Comparison of ENCODE assay signal across 8 cellular contexts in genomic region chr6:148559848-148560433, GRCh38.
DNase-seq lines count a peak whose midpoint lies in the region; ATAC-seq, FAIRE-seq and TF ChIP-seq lines count a peak whose summit lies in the region.

No MANE protein-coding gene starts in this region.

- ATAC-seq in HG03565 (IDR thresholded peaks at IDR 0.05; ENCODE audit: unreplicated experiment), result peak; percentile 80
- peak; percentile 70 for ATAC-seq in stimulated activated naive CD8-positive, alpha-beta T cell treated with anti-CD3 and anti-CD28 coated beads, Interleukin-15, Interleukin-2, amounts not matched to agents 100 U/mL and 50 U/mL, for 24 hours

- no peak overlapping the region for H3K27ac Mint-ChIP-seq in activated T-helper 1 cell treated with anti-CD3 and anti-CD28 coated beads, Interleukin-12 subunit alpha, Interleukin-12 subunit beta, Interleukin-2, Interleukin-4 antibody, amounts not matched to agents 30 ng/mL and 10 ng/mL and 1 ng/mL, durations not matched to agents 14 hours and 24 hours and 36 hours
- H3K27ac Mint-ChIP-seq in nephron, result no peak overlapping the region

- peaks cover 14% of the 10 kb centered on the region for H3K27me3 Mint-ChIP-seq in activated T-helper 1 cell treated with anti-CD3 and anti-CD28 coated beads, Interleukin-12 subunit alpha, Interleukin-12 subunit beta, Interleukin-2, Interleukin-4 antibody, amounts not matched to agents 30 ng/mL and 10 ng/mL and 1 ng/mL, durations not matched to agents 14 hours and 24 hours and 36 hours (ENCODE audit: insufficient read depth)
- H3K27me3 Mint-ChIP-seq in nephron (ENCODE audit: low read depth), result peaks cover 32% of the 10 kb centered on the region

- H3K4me3 ChIP-seq in BJ (ENCODE audit: low read depth, low read length), result peak overlapping the region; percentile 48
- peak overlapping the region; percentile 43 for H3K4me3 ChIP-seq in fibroblast of mammary gland (ENCODE audit: control insufficient read depth, low read depth, low read length)

- peak; percentile 80 for FAIRE-seq in GM19239 (lab: Jason Lieb, UNC)

- CTCF ChIA-PET in BJ (lab: Yijun Ruan, JAX), result interaction anchor here (0.6 to 6.1 kb wide), 20 partner anchors 9 to 471 kb away, joined by 3 to 38 read pairs (median 4); no protein-coding TSS in a partner anchor

- peaks cover 7% of the 10 kb centered on the region for H3K4me1 Mint-ChIP-seq in activated T-helper 1 cell treated with anti-CD3 and anti-CD28 coated beads, Interleukin-12 subunit alpha, Interleukin-12 subunit beta, Interleukin-2, Interleukin-4 antibody, amounts not matched to agents 30 ng/mL and 10 ng/mL and 1 ng/mL, durations not matched to agents 14 hours and 24 hours and 36 hours (ENCODE audit: low read depth)
- H3K4me1 Mint-ChIP-seq in nephron, result peaks cover 5% of the 10 kb centered on the region

- H3K36me3 ChIP-seq in BJ (ENCODE audit: control insufficient read depth, insufficient read depth, low read length), result no peaks in the 10 kb centered on the region

- no peaks in the 10 kb centered on the region for H3K9me3 Mint-ChIP-seq in activated T-helper 1 cell treated with anti-CD3 and anti-CD28 coated beads, Interleukin-12 subunit alpha, Interleukin-12 subunit beta, Interleukin-2, Interleukin-4 antibody, amounts not matched to agents 30 ng/mL and 10 ng/mL and 1 ng/mL, durations not matched to agents 14 hours and 24 hours and 36 hours
- H3K9me3 Mint-ChIP-seq in nephron, result peaks cover 9% of the 10 kb centered on the region

- H3K4me3 Mint-ChIP-seq in activated T-helper 1 cell treated with anti-CD3 and anti-CD28 coated beads, Interleukin-12 subunit alpha, Interleukin-12 subunit beta, Interleukin-2, Interleukin-4 antibody, amounts not matched to agents 30 ng/mL and 10 ng/mL and 1 ng/mL, durations not matched to agents 14 hours and 24 hours and 36 hours, result no peak overlapping the region
- peak overlapping the region; percentile 57 to 73 (median 70) for H3K4me3 Mint-ChIP-seq in nephron

- peak; percentile 90 for TF ChIP-seq CTCF in BJ (IDR thresholded peaks at IDR 0.05; ENCODE audit: insufficient read depth, low read depth, low read length)
- TF ChIP-seq CTCF in fibroblast of mammary gland (conservative IDR thresholded peaks at IDR 0.05; ENCODE audit: control insufficient read depth, insufficient read depth, low read depth, low read length), result peak; percentile 65
- TF ChIP-seq CTCF in nephron (IDR thresholded peaks at IDR 0.05; ENCODE audit: unreplicated experiment in 3 of 3), result peak; percentile 97 to 99 (median 98)

- intact Hi-C loops in activated T-helper 1 cell treated with anti-CD3 and anti-CD28 coated beads, Interleukin-12 subunit alpha, Interleukin-12 subunit beta, Interleukin-2, Interleukin-4 antibody, amounts not matched to agents 30 ng/mL and 10 ng/mL and 1 ng/mL, durations not matched to agents 14 hours and 24 hours and 36 hours (cut with micrococcal nuclease), result loop anchor here (1.0 to 10.0 kb wide), 3 partner anchors 187 to 465 kb away; partner anchors contain the start of gene UST

- H3K36me3 Mint-ChIP-seq in activated T-helper 1 cell treated with anti-CD3 and anti-CD28 coated beads, Interleukin-12 subunit alpha, Interleukin-12 subunit beta, Interleukin-2, Interleukin-4 antibody, amounts not matched to agents 30 ng/mL and 10 ng/mL and 1 ng/mL, durations not matched to agents 14 hours and 24 hours and 36 hours (ENCODE audit: low read depth), result no peaks in the 10 kb centered on the region
- H3K36me3 Mint-ChIP-seq in nephron (ENCODE audit: low read depth), result peaks cover 8% of the 10 kb centered on the region

- H3K27me3 ChIP-seq in BJ (ENCODE audit: control insufficient read depth, insufficient read depth, low read length), result no peaks in the 10 kb centered on the region

- POLR2A ChIA-PET in BJ (lab: Charles Lee), result interaction anchor here (0.7 kb wide), 1 partner anchor 16 kb away, joined by 3 read pairs; no protein-coding TSS in a partner anchor

- DNase-seq in BJ (ENCODE audit: low read depth), result no peak
- DNase-seq in GM19239 (ENCODE audit: insufficient read length, low spot score), result peak; percentile 60
- peak; percentile 75 for DNase-seq in OCI-M1 (lab: John Stamatoyannopoulos, UW)
- DNase-seq in activated T-helper 1 cell treated with anti-CD3 and anti-CD28 coated beads, Interleukin-12 subunit alpha, Interleukin-12 subunit beta, Interleukin-2, Interleukin-4 antibody, amounts not matched to agents 30 ng/mL and 10 ng/mL and 1 ng/mL, durations not matched to agents 14 hours and 24 hours and 36 hours (ENCODE audit: low spot score), result peak; percentile 55
- DNase-seq in fibroblast of mammary gland (ENCODE audit: low read depth), result peak; percentile 62
- DNase-seq in stimulated activated naive CD8-positive, alpha-beta T cell treated with anti-CD3 and anti-CD28 coated beads, Interleukin-15, Interleukin-2, amounts not matched to agents 100 U/mL and 50 U/mL, for 24 hours, result peak; percentile 79
